In the genomic region with DNA sequence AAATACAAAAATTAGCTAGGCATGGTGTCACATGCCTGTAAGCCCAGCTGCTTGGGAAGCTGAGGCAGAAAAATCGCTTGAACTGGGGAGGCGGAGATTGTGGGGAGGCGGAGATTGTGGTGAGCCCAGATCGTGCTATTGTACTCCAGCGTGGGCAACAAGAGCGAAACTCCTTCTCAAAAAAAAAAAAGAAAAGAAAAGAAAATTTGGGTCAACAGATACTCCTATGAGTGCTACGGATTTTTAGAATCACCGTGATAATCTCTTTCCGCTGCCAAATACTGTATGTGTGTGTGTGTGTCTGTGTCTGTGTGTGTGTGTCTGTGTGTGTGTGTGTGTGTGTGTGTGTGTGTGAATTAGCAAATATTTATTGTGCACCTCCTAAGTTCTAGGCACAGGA, we compare ENCODE assay signal across 17 cellular contexts.
DNase-seq lines count a peak whose midpoint lies in the region; ATAC-seq and TF ChIP-seq lines count a peak whose summit lies in the region.
"Had no signal": no experiment of that assay in that cellular context is flagged by ENCODE, and none has a peak within 500 bp of the region (broad histone marks: within the 10 kb centered on the region; RNA-seq: fewer than 3 reads in every experiment).

No MANE protein-coding gene starts in this region.

- H3K18ac ChIP-seq in H9 (ENCODE audit: insufficient read length, low read depth, low read length): no peak overlapping the region

- H3K56ac ChIP-seq in H9 (ENCODE audit: insufficient read length, low read depth, low read length): no peak overlapping the region

- no peaks in the 10 kb centered on the region for H3K27me3 Mint-ChIP-seq in H9 (ENCODE audit: low read depth)
- no peaks in the 10 kb centered on the region for H3K27me3 Mint-ChIP-seq in activated CD4-positive, alpha-beta T cell treated with anti-CD3 and anti-CD28 coated beads, Interleukin-2, amount 10 ng/mL, durations not matched to agents 24 days and 14 days
- H3K27me3 Mint-ChIP-seq in activated naive CD4-positive, alpha-beta T cell treated with anti-CD3 and anti-CD28 coated beads, Interleukin-2, amount 10 ng/mL, durations not matched to agents 7 days and 5 days: peaks cover 8% of the 10 kb centered on the region
- peaks cover 2% of the 10 kb centered on the region for H3K27me3 Mint-ChIP-seq in HFFc6 (ENCODE audit: insufficient read depth)
- H3K27me3 Mint-ChIP-seq: activated naive CD8-positive, alpha-beta T cell; type B pancreatic cell had no signal

- no peaks in the 10 kb centered on the region for H3K36me3 Mint-ChIP-seq in H9 (ENCODE audit: insufficient read depth in 1 of 3, low read depth in 3 of 3)
- no peaks in the 10 kb centered on the region for H3K36me3 Mint-ChIP-seq in activated CD4-positive, alpha-beta T cell treated with anti-CD3 and anti-CD28 coated beads, Interleukin-2, amount 10 ng/mL, durations not matched to agents 24 days and 14 days (ENCODE audit: low read depth)
- no peaks in the 10 kb centered on the region for H3K36me3 Mint-ChIP-seq in activated naive CD4-positive, alpha-beta T cell treated with anti-CD3 and anti-CD28 coated beads, Interleukin-2, amount 10 ng/mL, durations not matched to agents 7 days and 5 days
- no peaks in the 10 kb centered on the region for H3K36me3 Mint-ChIP-seq in HFFc6 (ENCODE audit: low read depth)
- H3K36me3 Mint-ChIP-seq: activated naive CD8-positive, alpha-beta T cell; type B pancreatic cell had no signal

- CTCF ChIA-PET in activated naive CD4-positive, alpha-beta T cell treated with anti-CD3 and anti-CD28 coated beads, Interleukin-2, amount 10 ng/mL, durations not matched to agents 7 days and 5 days (lab: Charles Lee): no interaction called here

- DNase-seq in H9: no peak
- peak; percentile 62 for DNase-seq in activated CD4-positive, alpha-beta T cell treated with anti-CD3 and anti-CD28 coated beads, Interleukin-2, amount 10 ng/mL, durations not matched to agents 24 days and 14 days
- DNase-seq in activated naive CD4-positive, alpha-beta T cell treated with anti-CD3 and anti-CD28 coated beads, Interleukin-2, amount 10 ng/mL, durations not matched to agents 7 days and 5 days: peak; percentile 39
- DNase-seq in stimulated activated CD4-positive, alpha-beta T cell treated with anti-CD3 and anti-CD28 coated beads, Interleukin-2, amount 100 ng/mL, for 4 hours (ENCODE audit: low read depth): peak; percentile 35
- DNase-seq in germinal center (ENCODE audit: low spot score): no peak
- no peak for DNase-seq in left lung
- no peak for DNase-seq in HFFc6
- DNase-seq in NCI-H526 (lab: John Stamatoyannopoulos, UW): no peak
- DNase-seq: body of pancreas, DMS79 treated with DMSO at 0.1 percent for 48 hours, KG1, NCI-H2081, NCI-H510A had no signal

- H3K27ac ChIP-seq in H9 (ENCODE audit: insufficient read length, low read depth, low read length): no peak overlapping the region
- no peak overlapping the region for H3K27ac ChIP-seq in left lung
- H3K27ac ChIP-seq: body of pancreas, RWPE1 had no signal

- no peaks in the 10 kb centered on the region for H3K23me2 ChIP-seq in H9 (ENCODE audit: insufficient read length, low read depth, low read length, poor library complexity, severe bottlenecking)

- no peak overlapping the region for H4K8ac ChIP-seq in H9 (replicated peaks; ENCODE audit: insufficient read length, low read depth, low read length)

- TF ChIP-seq CTCF in H9 (conservative IDR thresholded peaks at IDR 0.05) (no peak), left lung (IDR thresholded peaks at IDR 0.05) (no peak), HFFc6 (IDR thresholded peaks at IDR 0.05) (no peak)

- no peaks in the 10 kb centered on the region for H3K27me3 ChIP-seq in H9 (ENCODE audit: insufficient read depth, low read length)
- no peaks in the 10 kb centered on the region for H3K27me3 ChIP-seq in left lung
- H3K27me3 ChIP-seq: body of pancreas had no signal

- no peak overlapping the region for H3K4me3 Mint-ChIP-seq in H9
- no peak overlapping the region for H3K4me3 Mint-ChIP-seq in activated CD4-positive, alpha-beta T cell treated with anti-CD3 and anti-CD28 coated beads, Interleukin-2, amount 10 ng/mL, durations not matched to agents 24 days and 14 days
- no peak overlapping the region for H3K4me3 Mint-ChIP-seq in activated naive CD4-positive, alpha-beta T cell treated with anti-CD3 and anti-CD28 coated beads, Interleukin-2, amount 10 ng/mL, durations not matched to agents 7 days and 5 days
- H3K4me3 Mint-ChIP-seq in HFFc6: no peak overlapping the region
- H3K4me3 Mint-ChIP-seq: activated naive CD8-positive, alpha-beta T cell; type B pancreatic cell had no signal

- H3K9ac ChIP-seq in H9 (ENCODE audit: extremely low read depth, insufficient read length, low read length): no peak overlapping the region

- H3K4me1 ChIP-seq in H9 (ENCODE audit: insufficient read depth, low read length): peaks cover 6% of the 10 kb centered on the region; the same call in 1 of the 2 replicates
- peaks cover 0 to 27% of the 10 kb centered on the region in 2 donors for H3K4me1 ChIP-seq in left lung
- H3K4me1 ChIP-seq: body of pancreas had no signal

- H3K79me2 ChIP-seq in H9 (ENCODE audit: insufficient read depth, low read length): no peaks in the 10 kb centered on the region

- no peak overlapping the region for H3K4ac ChIP-seq in H9 (ENCODE audit: low read depth, low read length)

- H4K5ac ChIP-seq in H9 (ENCODE audit: insufficient read length, low read depth, low read length): no peak overlapping the region

- H4K91ac ChIP-seq in H9 (ENCODE audit: insufficient read length, low read depth, low read length): no peak overlapping the region

- H3K27ac Mint-ChIP-seq in H9 (peak overlapping the region in 2 of 3 experiments; percentile 79 to 80; a peak in 2 of 7 replicates), HFFc6 (no peak overlapping the region)
- peak overlapping the region; percentile 45 for H3K27ac Mint-ChIP-seq in activated CD4-positive, alpha-beta T cell treated with anti-CD3 and anti-CD28 coated beads, Interleukin-2, amount 10 ng/mL, durations not matched to agents 24 days and 14 days
- no peak overlapping the region for H3K27ac Mint-ChIP-seq in activated naive CD4-positive, alpha-beta T cell treated with anti-CD3 and anti-CD28 coated beads, Interleukin-2, amount 10 ng/mL, durations not matched to agents 7 days and 5 days
- H3K27ac Mint-ChIP-seq: activated naive CD8-positive, alpha-beta T cell; type B pancreatic cell had no signal

- no peak overlapping the region for H2BK12ac ChIP-seq in H9 (ENCODE audit: insufficient read length, low read depth, low read length)

- H3K23ac ChIP-seq in H9 (ENCODE audit: insufficient read length, low read depth, low read length): no peak overlapping the region

- WGBS in H9 (ENCODE audit: extremely low coverage, insufficient read length, low lambda C conversion rate): no CpG with 5 or more reads among the region's 9 CpGs

- no peak for ATAC-seq in left lung
- ATAC-seq: body of pancreas, SK-N-SH treated with all-trans-retinoic acid at 6 μM for 48 hours had no signal

- H3K9me3 Mint-ChIP-seq in H9: no peaks in the 10 kb centered on the region
- peaks cover 5% of the 10 kb centered on the region for H3K9me3 Mint-ChIP-seq in activated CD4-positive, alpha-beta T cell treated with anti-CD3 and anti-CD28 coated beads, Interleukin-2, amount 10 ng/mL, durations not matched to agents 24 days and 14 days
- no peaks in the 10 kb centered on the region for H3K9me3 Mint-ChIP-seq in activated naive CD4-positive, alpha-beta T cell treated with anti-CD3 and anti-CD28 coated beads, Interleukin-2, amount 10 ng/mL, durations not matched to agents 7 days and 5 days
- no peaks in the 10 kb centered on the region for H3K9me3 Mint-ChIP-seq in HFFc6
- H3K9me3 Mint-ChIP-seq: type B pancreatic cell had no signal

- no peak overlapping the region for H3K4me2 ChIP-seq in H9 (ENCODE audit: insufficient read depth, insufficient read length, low read length)

- no peak overlapping the region for H2BK15ac ChIP-seq in H9 (ENCODE audit: low read depth, low read length)

- H2AFZ ChIP-seq in H9 (ENCODE audit: low read length): no peak overlapping the region

- H3K79me1 ChIP-seq in H9 (ENCODE audit: insufficient read depth, low read depth, low read length, poor library complexity, severe bottlenecking): no peaks in the 10 kb centered on the region

- H3K36me3 ChIP-seq in left lung: no peaks in the 10 kb centered on the region

- H2BK5ac ChIP-seq in H9 (ENCODE audit: insufficient read length, low read length): no peak overlapping the region

- H3K4me1 Mint-ChIP-seq in H9 (peaks cover 19 to 28% of the 10 kb centered on the region in 2 experiments), HFFc6 (ENCODE audit: low read depth) (peaks cover 15% of the 10 kb centered on the region)
- peaks cover 20% of the 10 kb centered on the region for H3K4me1 Mint-ChIP-seq in activated CD4-positive, alpha-beta T cell treated with anti-CD3 and anti-CD28 coated beads, Interleukin-2, amount 10 ng/mL, durations not matched to agents 24 days and 14 days
- peaks cover 23% of the 10 kb centered on the region for H3K4me1 Mint-ChIP-seq in activated naive CD4-positive, alpha-beta T cell treated with anti-CD3 and anti-CD28 coated beads, Interleukin-2, amount 10 ng/mL, durations not matched to agents 7 days and 5 days

- H2BK20ac ChIP-seq in H9 (ENCODE audit: low read depth, low read length, poor library complexity, severe bottlenecking): no peak overlapping the region

- intact Hi-C loops in activated CD4-positive, alpha-beta T cell treated with anti-CD3 and anti-CD28 coated beads, Interleukin-2, amount 10 ng/mL, durations not matched to agents 24 days and 14 days (cut with micrococcal nuclease): loop anchor here (10.0 kb wide), 1 partner anchor 214 kb away; no protein-coding TSS in a partner anchor
- intact Hi-C loops in left lung (cut with DNase I): loop anchor here in 1 of 2 donors (10.0 kb wide), 1 partner anchor 46 kb away; no protein-coding TSS in a partner anchor

- H3K9me3 ChIP-seq in H9 (ENCODE audit: control insufficient read depth, low read depth, low read length): no peaks in the 10 kb centered on the region
- no peaks in the 10 kb centered on the region for H3K9me3 ChIP-seq in left lung
- H3K9me3 ChIP-seq: body of pancreas had no signal

- H2AK5ac ChIP-seq in H9 (ENCODE audit: insufficient read length, low read length): no peak overlapping the region

- no peaks in the 10 kb centered on the region for H4K20me1 ChIP-seq in H9 (ENCODE audit: control insufficient read depth, insufficient read depth, insufficient read length)

- no peak overlapping the region for H3T11ph ChIP-seq in H9 (ENCODE audit: low read length)

- no peak overlapping the region for H3K14ac ChIP-seq in H9 (ENCODE audit: insufficient read depth, low read length)

- H3K4me3 ChIP-seq in left lung: no peak overlapping the region
- H3K4me3 ChIP-seq: body of pancreas had no signal

- no peak overlapping the region for H2BK120ac ChIP-seq in H9 (ENCODE audit: low read depth, low read length, poor library complexity, severe bottlenecking)

Comparison
In these comparisons a context has a peak if more than half of its experiments do, and no peak if none do; other contexts are left out.
1. DNase-seq: peak in activated CD4-positive, alpha-beta T cell treated with anti-CD3 and anti-CD28 coated beads, Interleukin-2, amount 10 ng/mL, durations not matched to agents 24 days and 14 days (single experiment), activated naive CD4-positive, alpha-beta T cell treated with anti-CD3 and anti-CD28 coated beads, Interleukin-2, amount 10 ng/mL, durations not matched to agents 7 days and 5 days (single experiment) and stimulated activated CD4-positive, alpha-beta T cell treated with anti-CD3 and anti-CD28 coated beads, Interleukin-2, amount 100 ng/mL, for 4 hours (single experiment); none in H9 (single experiment), germinal center (single experiment), left lung (0 of 2), HFFc6 (single experiment) and NCI-H526 (0 of 2).
2. H3K27ac Mint-ChIP-seq: peak in H9 (2 of 3) and activated CD4-positive, alpha-beta T cell treated with anti-CD3 and anti-CD28 coated beads, Interleukin-2, amount 10 ng/mL, durations not matched to agents 24 days and 14 days (single experiment); none in activated naive CD4-positive, alpha-beta T cell treated with anti-CD3 and anti-CD28 coated beads, Interleukin-2, amount 10 ng/mL, durations not matched to agents 7 days and 5 days (single experiment) and HFFc6 (single experiment).